In the genomic region with DNA sequence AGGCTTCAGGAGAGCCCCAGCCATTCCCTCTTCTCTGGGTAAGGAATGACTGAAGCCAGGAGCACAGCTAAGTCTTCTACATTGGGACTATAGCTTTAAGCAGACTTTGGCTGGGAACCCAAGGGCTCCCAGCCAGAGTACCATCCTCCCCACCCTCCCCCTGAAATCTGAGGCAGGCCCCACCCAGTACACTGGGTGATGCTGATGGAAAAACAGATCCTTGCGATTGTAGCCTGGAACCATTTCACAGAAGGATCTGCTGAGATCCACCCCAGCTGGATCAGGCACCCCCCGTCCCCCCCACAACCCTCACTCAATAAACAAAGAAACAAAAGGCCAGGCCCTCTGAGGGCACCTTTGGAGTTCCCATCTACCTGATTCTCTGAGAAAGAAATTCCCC, we compare ENCODE assay signal across 10 cellular contexts. TPM values are rescaled to one million over a fixed set of nuclear protein-coding genes. Genes with fewer than 3 reads are reported as not detected.
DNase-seq lines count a peak whose midpoint lies in the region; ATAC-seq, FAIRE-seq and TF ChIP-seq lines count a peak whose summit lies in the region.
"Had no signal": no experiment of that assay in that cellular context is flagged by ENCODE, and none has a peak within 500 bp of the region (broad histone marks: within the 10 kb centered on the region; RNA-seq: fewer than 3 reads in every experiment).

No MANE protein-coding gene starts in this region.

- H3K9me3 Mint-ChIP-seq in stimulated activated naive B cell treated with anti-CD40 and anti-IgM and Interleukin-4, amounts not matched to agents 10 μg/mL and 1 μg/mL and 100 μg/mL, for 72 hours: no peaks in the 10 kb centered on the region
- H3K9me3 Mint-ChIP-seq: memory B cell had no signal

- H3K79me2 ChIP-seq in ACC112 (ENCODE audit: control insufficient read depth, insufficient read depth, low read length, unreplicated experiment) (peaks cover 64% of the 10 kb centered on the region), H1 (ENCODE audit: control insufficient read depth in 1 of 2, insufficient read depth in 2 of 2, low read length in 2 of 2) (peaks cover 10 to 60% of the 10 kb centered on the region in 2 experiments; a peak in 3 of 4 replicates)

- DNase-seq in NCI-H1694 (lab: John Stamatoyannopoulos, UW) (peak; percentile 59), H1 (ENCODE audit: low read depth in 1 of 2, low spot score in 2 of 2) (no peak), foreskin melanocyte (no peak)
- DNase-seq in stimulated activated naive B cell treated with anti-CD40 and anti-IgM and Interleukin-4, amounts not matched to agents 10 μg/mL and 1 μg/mL and 100 μg/mL, for 72 hours: no peak

- H3K18ac ChIP-seq in H1 (ENCODE audit: extremely low read depth, low read length): no peak overlapping the region

- no peak for TF ChIP-seq POLR2A in H1 (IDR thresholded peaks at IDR 0.05; ENCODE audit: control extremely low read depth in 1 of 2, low read depth in 2 of 2, low read length in 2 of 2)

- H3K36me3 ChIP-seq in ACC112 (ENCODE audit: insufficient read depth, low read length): peaks cover 6% of the 10 kb centered on the region; the same call in 1 of the 2 replicates
- H3K36me3 ChIP-seq in H1 (ENCODE audit: control insufficient read depth in 2 of 4, insufficient read depth in 4 of 4, low read length in 3 of 4): peaks cover 0 to 21% (median 2%) of the 10 kb centered on the region in 4 experiments; a peak in 4 of 8 replicates
- H3K36me3 ChIP-seq in mucosa of stomach (ENCODE audit: control insufficient read depth, insufficient read depth, low read length): no peaks in the 10 kb centered on the region

- no peaks in the 10 kb centered on the region for H3K27me3 ChIP-seq in ACC112 (ENCODE audit: insufficient read depth, low read length)
- H3K27me3 ChIP-seq in H1 (replicated peaks in 1 of 4; ENCODE audit: control insufficient read depth in 3 of 4, extremely low read depth in 1 of 4, insufficient read depth in 3 of 4, low read length in 3 of 4): no peaks in the 10 kb centered on the region
- H3K27me3 ChIP-seq in mucosa of stomach (ENCODE audit: control insufficient read depth, insufficient read depth, low read length): no peaks in the 10 kb centered on the region
- H3K27me3 ChIP-seq: SJSA1 had no signal

- no peak overlapping the region for H4K5ac ChIP-seq in H1 (ENCODE audit: insufficient read length, low read depth, low read length)

- no peak overlapping the region for H3K4ac ChIP-seq in H1 (replicated peaks; ENCODE audit: insufficient read length, low read depth, low read length)

- peaks cover 12 to 21% of the 10 kb centered on the region in 2 donors for H3K36me3 Mint-ChIP-seq in stimulated activated naive B cell treated with anti-CD40 and anti-IgM and Interleukin-4, amounts not matched to agents 10 μg/mL and 1 μg/mL and 100 μg/mL, for 72 hours

- H3K27ac ChIP-seq in ACC112 (ENCODE audit: low read depth, low read length) (peak overlapping the region; percentile 88), H1 (ENCODE audit: low read depth, low read length) (no peak overlapping the region)
- H3K27ac ChIP-seq: SJSA1 had no signal

- H2BK5ac ChIP-seq in H1 (ENCODE audit: low read depth, low read length): no peak overlapping the region

- no peaks in the 10 kb centered on the region for H3K9me3 ChIP-seq in H1 (ENCODE audit: insufficient read depth in 2 of 2, low read depth in 1 of 2, low read length in 1 of 2)
- H3K9me3 ChIP-seq in mucosa of stomach (ENCODE audit: control insufficient read depth, low read length): no peaks in the 10 kb centered on the region
- H3K9me3 ChIP-seq: SJSA1 had no signal

- no peak overlapping the region for H3K23ac ChIP-seq in H1 (ENCODE audit: insufficient read length)

- peaks cover 7% of the 10 kb centered on the region for H3K23me2 ChIP-seq in H1 (ENCODE audit: low read depth, low read length)

- no peak overlapping the region for H2BK120ac ChIP-seq in H1 (replicated peaks; ENCODE audit: low read depth, low read length)

- no peak overlapping the region for H3K4me3 Mint-ChIP-seq in stimulated activated naive B cell treated with anti-CD40 and anti-IgM and Interleukin-4, amounts not matched to agents 10 μg/mL and 1 μg/mL and 100 μg/mL, for 72 hours
- H3K4me3 Mint-ChIP-seq: memory B cell had no signal

- no peaks in the 10 kb centered on the region for H4K20me1 ChIP-seq in H1 (replicated peaks in 1 of 2; ENCODE audit: control insufficient read depth in 1 of 2, insufficient read depth in 2 of 2, low read length in 2 of 2)

- H3K14ac ChIP-seq in H1 (ENCODE audit: insufficient read length): no peak overlapping the region

- no peak overlapping the region for H4K8ac ChIP-seq in H1 (ENCODE audit: extremely low read depth, insufficient read depth, low read length)

- CTCF ChIA-PET in H1 (lab: Charles Lee; ENCODE audit: partially characterized antibody): interaction anchor here (0.6 to 4.6 kb wide), 11 partner anchors 9 to 246 kb away, joined by 3 to 57 read pairs (median 6); no protein-coding TSS in a partner anchor

- TF ChIP-seq EP300 in H1 (IDR thresholded peaks at IDR 0.05; ENCODE audit: borderline replicate concordance in 1 of 2, low read depth in 2 of 2, low read length in 2 of 2): no peak

- H3K4me1 Mint-ChIP-seq in stimulated activated naive B cell treated with anti-CD40 and anti-IgM and Interleukin-4, amounts not matched to agents 10 μg/mL and 1 μg/mL and 100 μg/mL, for 72 hours: peaks cover 16 to 25% of the 10 kb centered on the region in 2 donors

- FAIRE-seq in H1 (lab: Jason Lieb, UNC): no peak

- no peaks in the 10 kb centered on the region for H3K27me3 Mint-ChIP-seq in stimulated activated naive B cell treated with anti-CD40 and anti-IgM and Interleukin-4, amounts not matched to agents 10 μg/mL and 1 μg/mL and 100 μg/mL, for 72 hours
- H3K27me3 Mint-ChIP-seq: memory B cell had no signal

- H3K9ac ChIP-seq in H1 (replicated peaks in 1 of 4; ENCODE audit: extremely low read depth in 1 of 4, low read depth in 3 of 4, low read length in 3 of 4): no peak overlapping the region
- H3K9ac ChIP-seq in mucosa of stomach (ENCODE audit: low read length): peak overlapping the region; percentile 91

- H4K91ac ChIP-seq in H1 (replicated peaks; ENCODE audit: insufficient read length, low read length): no peak overlapping the region

- peak overlapping the region; percentile 79 for H3K4me3 ChIP-seq in ACC112 (ENCODE audit: low read depth, low read length)
- H3K4me3 ChIP-seq in H1 (ENCODE audit: extremely low read depth in 1 of 4, insufficient read depth in 2 of 4, low read depth in 3 of 4, low read length in 4 of 4): peak overlapping the region in 1 of 4 experiments; percentile 55; a peak in 1 of 8 replicates
- H3K4me3 ChIP-seq in mucosa of stomach (ENCODE audit: low read length): peak overlapping the region; percentile 43
- H3K4me3 ChIP-seq: SJSA1 had no signal

- peaks cover 15% of the 10 kb centered on the region for H3K79me1 ChIP-seq in H1 (ENCODE audit: low read depth, low read length)

- 80% methylated on average over 2 of the region's 2 CpGs; no CpG with 5 or more reads in 1 of the 2 experiments for WGBS in H1 (ENCODE audit: extremely low coverage in 1 of 2, insufficient coverage in 1 of 2, insufficient read length in 1 of 2, insufficient replicate concordance in 2 of 2, low coverage in 1 of 2, low lambda C conversion rate in 2 of 2, missing lambda C conversion rate in 1 of 2), 2 experiments

- peaks cover 41% of the 10 kb centered on the region for H3K4me1 ChIP-seq in ACC112 (ENCODE audit: control insufficient read depth, insufficient read depth, low read length, unreplicated experiment)
- H3K4me1 ChIP-seq in H1 (replicated peaks in 1 of 4; ENCODE audit: control insufficient read depth in 3 of 4, insufficient read depth in 4 of 4, low read length in 3 of 4): peaks cover 29 to 36% (median 33%) of the 10 kb centered on the region in 4 experiments
- H3K4me1 ChIP-seq in mucosa of stomach (ENCODE audit: control insufficient read depth, insufficient read depth, low read length): peaks cover 41% of the 10 kb centered on the region

- H2BK12ac ChIP-seq in H1 (ENCODE audit: low read depth, low read length): no peak overlapping the region

- ATAC-seq in stimulated activated naive B cell treated with anti-CD40 and anti-IgM and Interleukin-4, amounts not matched to agents 10 μg/mL and 1 μg/mL and 100 μg/mL, for 72 hours (replicated peaks): no peak
- ATAC-seq in GM18867 (IDR thresholded peaks at IDR 0.05; ENCODE audit: unreplicated experiment) (no peak), HG03135 (IDR thresholded peaks at IDR 0.05; ENCODE audit: unreplicated experiment) (no peak)

- H3K4me2 ChIP-seq in H1 (ENCODE audit: insufficient read depth in 1 of 2, low read depth in 2 of 2, low read length in 2 of 2): peak overlapping the region; percentile 73 to 92; a peak in 3 of 4 replicates

- no peak overlapping the region for H2AFZ ChIP-seq in ACC112 (ENCODE audit: low read length, unreplicated experiment)
- H2AFZ ChIP-seq in H1 (ENCODE audit: low read length): no peak overlapping the region

- no peak overlapping the region for H2BK15ac ChIP-seq in H1 (ENCODE audit: low read length)

- H2AK5ac ChIP-seq in H1 (ENCODE audit: low read depth, low read length): no peak overlapping the region

- TF ChIP-seq CTCF in H1 (IDR thresholded peaks at IDR 0.05; ENCODE audit: control extremely low read depth in 1 of 3, insufficient read depth in 1 of 3, low read depth in 1 of 3, low read length in 3 of 3): no peak

- H3K56ac ChIP-seq in H1 (replicated peaks; ENCODE audit: insufficient read length, low read depth, low read length): no peak overlapping the region

- H2BK20ac ChIP-seq in H1 (ENCODE audit: low read length): no peak overlapping the region

- POLR2A ChIA-PET in H1 (lab: Charles Lee; ENCODE audit: partially characterized antibody): interaction anchor here (1.0 to 4.8 kb wide), 7 partner anchors 8 to 74 kb away, joined by 3 to 33 read pairs (median 4); a partner anchor contains a TSS

- no peak for TF ChIP-seq RAD21 in H1 (IDR thresholded peaks at IDR 0.05 in 1 of 2, conservative IDR thresholded peaks at IDR 0.05 in 1 of 2; ENCODE audit: low read depth in 2 of 2, low read length in 2 of 2)

- H3K27ac Mint-ChIP-seq in stimulated activated naive B cell treated with anti-CD40 and anti-IgM and Interleukin-4, amounts not matched to agents 10 μg/mL and 1 μg/mL and 100 μg/mL, for 72 hours: no peak overlapping the region
- H3K27ac Mint-ChIP-seq: memory B cell had no signal

RNA-seq across cellular contexts. Expression of a gene that starts 39.8 kb away (rescaled TPM):
- total RNA-seq in H1 (2021; fragmentation: NEBNext Ultra II Directional; extraction: Animal tissue kit (Norgen Biotek cat#: 25700)): 9.8 and 10.2 TPM in 2 replicates
- 17.0 and 17.7 TPM in 2 replicates for polyA plus RNA-seq in H1 (2011; rRNA removed)
- 14.3 TPM for polyA plus RNA-seq in H1 (2011; cell fraction: cytosol; rRNA removed)
- polyA plus RNA-seq in H1 (2011; cell fraction: nucleus; rRNA removed): 55.3 TPM
- polyA plus RNA-seq in H1 (2012, experiment 1 of 2): 9.0 to 11.1 TPM (median 10.1 TPM) in 4 replicates
- polyA plus RNA-seq in H1 (2012, experiment 2 of 2): 3.4 TPM
- 10.6 TPM for polyA plus RNA-seq in H1 (2013, experiment 1 of 2)
- polyA plus RNA-seq in H1 (2013, experiment 2 of 2): 8.3 TPM
- 8.5 and 10.7 TPM in 2 replicates for polyA minus RNA-seq in H1 (2011; rRNA and poly(A)+ RNA removed)
- polyA minus RNA-seq in H1 (2011; cell fraction: cytosol; rRNA and poly(A)+ RNA removed): 3.4 TPM
- 18.8 TPM for polyA minus RNA-seq in H1 (2011; cell fraction: nucleus; rRNA and poly(A)+ RNA removed)

RNA-seq across cellular contexts. Expression of a gene that starts 41.9 kb away (rescaled TPM):
- total RNA-seq in H1 (2021; fragmentation: NEBNext Ultra II Directional; extraction: Animal tissue kit (Norgen Biotek cat#: 25700)): 107 and 108 TPM in 2 replicates
- polyA plus RNA-seq in H1 (2011; rRNA removed): 101 and 137 TPM in 2 replicates
- polyA plus RNA-seq in H1 (2011; cell fraction: cytosol; rRNA removed): 96.5 TPM
- polyA plus RNA-seq in H1 (2011; cell fraction: nucleus; rRNA removed): 241 TPM
- polyA plus RNA-seq in H1 (2012, experiment 1 of 2): 79.6 to 115 TPM (median 109 TPM) in 4 replicates
- 40.6 TPM for polyA plus RNA-seq in H1 (2012, experiment 2 of 2)
- 44.4 TPM for polyA plus RNA-seq in H1 (2013, experiment 1 of 2)
- 40.8 TPM for polyA plus RNA-seq in H1 (2013, experiment 2 of 2)
- polyA minus RNA-seq in H1 (2011; rRNA and poly(A)+ RNA removed): 194 and 208 TPM in 2 replicates
- 97.6 TPM for polyA minus RNA-seq in H1 (2011; cell fraction: cytosol; rRNA and poly(A)+ RNA removed)
- 148 TPM for polyA minus RNA-seq in H1 (2011; cell fraction: nucleus; rRNA and poly(A)+ RNA removed)

RNA-seq across cellular contexts. Expression of a gene that starts 42.2 kb away (rescaled TPM):
- total RNA-seq in H1 (2021; fragmentation: NEBNext Ultra II Directional; extraction: Animal tissue kit (Norgen Biotek cat#: 25700)): 6.8 and 7.9 TPM in 2 replicates
- polyA plus RNA-seq in H1 (2011; rRNA removed): 6.0 and 7.7 TPM in 2 replicates
- 10.9 TPM for polyA plus RNA-seq in H1 (2011; cell fraction: cytosol; rRNA removed)
- 5.4 TPM for polyA plus RNA-seq in H1 (2011; cell fraction: nucleus; rRNA removed)
- polyA plus RNA-seq in H1 (2012, experiment 1 of 2): 6.4 to 10.3 TPM (median 7.4 TPM) in 4 replicates
- polyA plus RNA-seq in H1 (2012, experiment 2 of 2): 3.5 TPM
- 4.0 TPM for polyA plus RNA-seq in H1 (2013, experiment 1 of 2)
- polyA plus RNA-seq in H1 (2013, experiment 2 of 2): 4.6 TPM
- 6.8 and 15.9 TPM in 2 replicates for polyA minus RNA-seq in H1 (2011; rRNA and poly(A)+ RNA removed)
- 6.4 TPM for polyA minus RNA-seq in H1 (2011; cell fraction: cytosol; rRNA and poly(A)+ RNA removed)
- polyA minus RNA-seq in H1 (2011; cell fraction: nucleus; rRNA and poly(A)+ RNA removed): 6.6 TPM
